In genomic region chr10:75312440-75312839, GRCh38 we compare ENCODE assay signal across 8 cellular contexts.
"Had no signal": no experiment of that assay in that cellular context is flagged by ENCODE, and none has a peak within 500 bp of the region (broad histone marks: within the 10 kb centered on the region; RNA-seq: fewer than 3 reads in every experiment).

No MANE protein-coding gene starts in this region.

- DNase-seq: GM23248, GOT3, H7, H9, HCEC 1CT, HFFc6 had no signal

- H3K27ac ChIP-seq: GM23248 had no signal

- H3K4me3 ChIP-seq: GM23248, GM23338, HAP-1 had no signal

- H3K9me3 ChIP-seq: HAP-1 had no signal

- H3K4me1 ChIP-seq: HAP-1 had no signal

- H3K36me3 ChIP-seq: HAP-1 had no signal
